Comparison of ENCODE assay signal across 8 cellular contexts in the genomic region with DNA sequence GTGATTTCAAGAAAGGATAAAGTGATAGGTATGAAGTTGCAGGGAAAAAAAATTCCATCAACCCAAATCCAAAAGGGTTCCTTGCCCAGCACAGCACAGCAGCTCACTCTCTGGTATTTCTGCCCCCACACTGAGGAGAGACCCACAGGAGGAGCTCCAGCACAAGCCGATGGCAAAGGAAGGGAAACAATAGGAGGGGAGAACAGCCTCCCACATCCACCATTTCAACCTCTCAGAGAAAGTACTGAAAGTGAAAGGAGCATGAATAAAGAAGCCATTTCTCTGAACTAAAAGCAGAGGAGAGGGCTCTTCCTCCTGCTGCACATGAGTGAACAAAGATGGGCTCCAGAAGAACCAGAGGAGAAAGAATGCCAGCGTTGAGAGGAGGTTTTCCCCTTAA. TPM values are rescaled to one million over a fixed set of nuclear protein-coding genes. Genes with fewer than 3 reads are reported as not detected.
DNase-seq lines count a peak whose midpoint lies in the region; ATAC-seq, FAIRE-seq and TF ChIP-seq lines count a peak whose summit lies in the region.

No MANE protein-coding gene starts in this region.

- H3K27me3 Mint-ChIP-seq in activated naive CD8-positive, alpha-beta T cell treated with anti-CD3 and anti-CD28 coated beads, Interleukin-2, amount 10 ng/mL, durations not matched to agents 7 days and 5 days: peaks cover 4% of the 10 kb centered on the region

- peak overlapping the region; percentile 41 for H3K4me3 ChIP-seq in AG10803 (ENCODE audit: low read length)

- POLR2A ChIA-PET in activated naive CD8-positive, alpha-beta T cell treated with anti-CD3 and anti-CD28 coated beads, Interleukin-2, amount 10 ng/mL, durations not matched to agents 7 days and 5 days (lab: Charles Lee): interaction anchor here (0.6 kb wide), 1 partner anchor 303 kb away, joined by 4 read pairs; no protein-coding TSS in a partner anchor

- DNase-seq in AG10803 (ENCODE audit: low read depth) (peak; percentile 56), left kidney (ENCODE audit: low read depth, low spot score) (peak; percentile 56), NCI-H526 (lab: John Stamatoyannopoulos, UW) (no peak), RCC 7860 (ENCODE audit: low spot score) (no peak)
- no peak for DNase-seq in activated naive CD8-positive, alpha-beta T cell treated with anti-CD3 and anti-CD28 coated beads, Interleukin-2, amount 10 ng/mL, durations not matched to agents 7 days and 5 days

- TF ChIP-seq CTCF in AG10803 (conservative IDR thresholded peaks at IDR 0.05; ENCODE audit: low read length): peak; percentile 50

- peaks cover 17% of the 10 kb centered on the region for H3K4me1 Mint-ChIP-seq in activated naive CD8-positive, alpha-beta T cell treated with anti-CD3 and anti-CD28 coated beads, Interleukin-2, amount 10 ng/mL, durations not matched to agents 7 days and 5 days

- peak overlapping the region; percentile 75 for H3K4me3 Mint-ChIP-seq in activated naive CD8-positive, alpha-beta T cell treated with anti-CD3 and anti-CD28 coated beads, Interleukin-2, amount 10 ng/mL, durations not matched to agents 7 days and 5 days

- H3K27ac Mint-ChIP-seq in activated naive CD8-positive, alpha-beta T cell treated with anti-CD3 and anti-CD28 coated beads, Interleukin-2, amount 10 ng/mL, durations not matched to agents 7 days and 5 days: peak overlapping the region; percentile 91

- H3K36me3 Mint-ChIP-seq in activated naive CD8-positive, alpha-beta T cell treated with anti-CD3 and anti-CD28 coated beads, Interleukin-2, amount 10 ng/mL, durations not matched to agents 7 days and 5 days: peaks cover 4% of the 10 kb centered on the region

- no peak for FAIRE-seq in RCC 7860 (lab: Jason Lieb, UNC)

- peak; percentile 45 for ATAC-seq in GM21576 (IDR thresholded peaks at IDR 0.05; ENCODE audit: unreplicated experiment)
- ATAC-seq in activated naive CD8-positive, alpha-beta T cell treated with anti-CD3 and anti-CD28 coated beads, Interleukin-2, amount 10 ng/mL, durations not matched to agents 7 days and 5 days (ENCODE audit: low read depth): peak; percentile 45
- no peak for ATAC-seq in HG03457 (IDR thresholded peaks at IDR 0.05; ENCODE audit: unreplicated experiment)
- ATAC-seq in GM19324 (IDR thresholded peaks at IDR 0.05; ENCODE audit: low FRiP score, unreplicated experiment): no peak

- no peaks in the 10 kb centered on the region for H3K9me3 Mint-ChIP-seq in activated naive CD8-positive, alpha-beta T cell treated with anti-CD3 and anti-CD28 coated beads, Interleukin-2, amount 10 ng/mL, durations not matched to agents 7 days and 5 days

RNA-seq across cellular contexts. Expression of gene ZSWIM6, which starts 54.9 kb away (rescaled TPM):
- 1 to 10 TPM; 6.1 to 6.5 TPM for total RNA-seq in activated naive CD8-positive, alpha-beta T cell treated with anti-CD3 and anti-CD28 coated beads, Interleukin-2, amount 10 ng/mL, durations not matched to agents 7 days and 5 days

Comparison
In these comparisons a context has a peak if more than half of its experiments do, and no peak if none do; other contexts are left out.
1. DNase-seq: peak in AG10803 (single experiment) and left kidney (single experiment); none in activated naive CD8-positive, alpha-beta T cell treated with anti-CD3 and anti-CD28 coated beads, Interleukin-2, amount 10 ng/mL, durations not matched to agents 7 days and 5 days (single experiment), NCI-H526 (0 of 2) and RCC 7860 (single experiment).
2. ATAC-seq: peak in GM21576 (single experiment) and activated naive CD8-positive, alpha-beta T cell treated with anti-CD3 and anti-CD28 coated beads, Interleukin-2, amount 10 ng/mL, durations not matched to agents 7 days and 5 days (single experiment); none in HG03457 (single experiment) and GM19324 (single experiment).